In genomic region chr6:47483516-47483852, GRCh38 we compare ENCODE assay signal across 1 cellular context.
TF ChIP-seq lines count a peak whose summit lies in the region.

No MANE protein-coding gene starts in this region.

TF ChIP-seq in HCT116, 20 proteins besides CTCF, POLR2A, EP300 and RAD21 (continued from another document):
- no peak for TF ChIP-seq EGR1 (IDR thresholded peaks at IDR 0.05; ENCODE audit: low read depth)
- no peak for TF ChIP-seq CEBPB (IDR thresholded peaks at IDR 0.05; ENCODE audit: low read depth)
- no peak for TF ChIP-seq CBX3 (IDR thresholded peaks at IDR 0.05; ENCODE audit: low read depth)
- TF ChIP-seq EZH2 (IDR thresholded peaks at IDR 0.05) = no peak
- no peak for TF ChIP-seq JUND (IDR thresholded peaks at IDR 0.05)
